Comparison of ENCODE assay signal across 9 cellular contexts in the genomic region with DNA sequence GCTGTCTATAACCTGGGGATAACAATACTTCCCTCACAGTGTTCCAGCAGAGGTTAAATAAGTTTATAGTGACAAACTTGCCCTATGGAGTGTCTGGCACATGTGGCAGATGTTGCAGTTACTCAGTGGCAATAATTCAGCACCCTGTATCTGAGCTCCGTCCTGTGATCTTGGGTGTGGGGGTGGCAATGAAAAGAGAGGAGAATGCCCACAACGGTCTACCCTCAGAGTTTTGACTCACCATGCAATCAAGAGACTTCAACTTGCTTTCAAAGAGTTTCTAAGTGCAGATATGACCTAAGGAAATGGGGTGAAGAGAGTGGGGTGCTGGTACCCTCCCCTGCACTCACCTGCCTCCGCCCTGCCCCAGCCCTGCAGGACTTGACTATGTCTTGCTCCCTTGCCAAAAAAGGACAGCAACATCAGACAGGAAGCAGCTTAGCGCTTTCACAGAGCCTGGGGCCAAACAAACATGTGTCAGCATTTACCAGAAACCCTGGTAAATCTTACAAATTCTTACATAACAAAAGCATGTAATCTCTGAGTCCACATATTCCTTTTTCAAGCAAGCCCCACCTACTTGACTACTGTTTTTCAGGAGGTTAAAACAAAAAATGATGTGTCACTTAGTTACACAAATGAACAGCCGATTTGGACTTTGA.
A peak's percentile ranks its signal among the peaks of the same experiment; 100 is the strongest.
DNase-seq lines count a peak whose midpoint lies in the region; ATAC-seq, FAIRE-seq and TF ChIP-seq lines count a peak whose summit lies in the region.
"Had no signal": no experiment of that assay in that cellular context is flagged by ENCODE, and none has a peak within 500 bp of the region (broad histone marks: within the 10 kb centered on the region; RNA-seq: fewer than 3 reads in every experiment).

No MANE protein-coding gene starts in this region.

- intact Hi-C loops in mucosa of descending colon (cut with DNase I, micrococcal nuclease), result no loop called here

- POLR2A ChIA-PET in BJ (lab: Charles Lee), result interaction anchor here (0.5 kb wide), 1 partner anchor 93 kb away, joined by 4 read pairs; no protein-coding TSS in a partner anchor

- ATAC-seq in mucosa of descending colon (peak; percentile 18), GM21723 (IDR thresholded peaks at IDR 0.05; ENCODE audit: unreplicated experiment) (no peak), GM19328 (IDR thresholded peaks at IDR 0.05; ENCODE audit: unreplicated experiment) (no peak)

- TF ChIP-seq CTCF in BJ (IDR thresholded peaks at IDR 0.05; ENCODE audit: insufficient read depth, low read depth, low read length), result no peak
- TF ChIP-seq CTCF in mucosa of descending colon (IDR thresholded peaks at IDR 0.05), result no peak

- no peak overlapping the region for H3K4me3 ChIP-seq in BJ (ENCODE audit: low read depth, low read length)
- no peak overlapping the region for H3K4me3 ChIP-seq in mucosa of descending colon

- H3K36me3 ChIP-seq in BJ (ENCODE audit: control insufficient read depth, insufficient read depth, low read length) (no peaks in the 10 kb centered on the region), mucosa of descending colon (ENCODE audit: low read depth) (no peaks in the 10 kb centered on the region)

- no peak for TF ChIP-seq POLR2A in GM12892 (IDR thresholded peaks at IDR 0.05; ENCODE audit: low read depth, low read length)

- DNase-seq in BJ (ENCODE audit: low read depth) (peak; percentile 92), NCI-H226 (peak; percentile 82), epidermal melanocyte (ENCODE audit: insufficient read length, low spot score) (peak; percentile 31), mucosa of descending colon (peak in 1 of 3 donors; percentile 12), NCI-H1092 (lab: John Stamatoyannopoulos, UW) (no peak), GM12892 (ENCODE audit: insufficient read length) (no peak)
- DNase-seq: nephron progenitor cell had no signal

- no peaks in the 10 kb centered on the region for H3K9me3 ChIP-seq in mucosa of descending colon

- no peaks in the 10 kb centered on the region for H3K4me1 ChIP-seq in mucosa of descending colon (ENCODE audit: low read depth)

- H3K27me3 ChIP-seq in BJ (ENCODE audit: control insufficient read depth, insufficient read depth, low read length), result no peaks in the 10 kb centered on the region

- CTCF ChIA-PET in BJ (lab: Yijun Ruan, JAX), result interaction anchor here (0.7 to 1.3 kb wide), 8 partner anchors 11 to 1513 kb away, joined by 3 to 5 read pairs (median 3); no protein-coding TSS in a partner anchor

- FAIRE-seq in GM12892 (lab: Jason Lieb, UNC), result no peak

Comparison
In these comparisons a context has a peak if more than half of its experiments do, and no peak if none do; other contexts are left out.
1. DNase-seq: peak in BJ (single experiment), NCI-H226 (single experiment) and epidermal melanocyte (single experiment); none in NCI-H1092 (single experiment) and GM12892 (single experiment).